20 cellular contexts compared by ENCODE assay signal in the genomic region with DNA sequence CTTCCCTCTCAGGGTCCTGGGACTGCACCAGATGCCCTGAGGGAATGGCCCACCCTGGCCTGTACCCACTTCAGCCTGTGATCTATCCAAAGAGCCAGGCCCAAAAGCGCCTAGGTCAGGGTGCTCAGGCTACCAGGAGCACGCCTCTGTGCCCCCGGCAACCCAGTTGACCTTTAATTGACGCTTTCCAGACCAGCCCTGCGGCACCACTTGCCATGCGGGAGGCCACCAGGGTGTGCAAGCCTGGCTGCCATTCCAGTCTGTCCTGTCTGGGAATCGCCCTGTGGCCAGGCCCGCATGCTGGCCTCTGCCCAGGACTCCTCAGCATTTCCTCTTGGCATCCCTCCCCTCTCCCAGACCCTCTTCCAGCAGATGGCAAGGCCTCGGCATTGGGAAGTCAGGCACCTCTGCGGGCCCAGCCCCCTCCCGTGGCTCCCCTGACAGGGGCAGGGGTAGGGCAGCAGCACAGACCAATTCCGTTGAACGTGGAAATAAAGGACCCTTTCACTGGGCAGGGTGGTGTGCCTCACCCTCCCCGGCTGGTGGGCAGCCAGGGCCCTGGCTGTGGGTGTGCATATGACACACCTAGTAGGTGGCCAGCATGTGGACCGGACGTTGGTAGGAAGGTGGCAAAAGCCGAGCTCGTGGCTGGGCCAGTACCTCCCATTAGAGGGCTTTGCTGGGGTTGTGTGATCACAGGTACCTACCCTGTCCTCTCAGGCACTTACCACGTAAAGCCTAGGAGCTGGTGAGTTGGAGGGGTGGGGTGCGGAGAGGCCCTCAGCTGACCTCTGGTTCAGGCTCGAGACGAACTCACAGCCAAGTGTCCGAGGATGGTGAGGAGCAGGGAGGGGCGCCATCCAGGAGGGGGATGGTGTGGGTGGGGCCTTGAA. TPM values are rescaled to one million over a fixed set of nuclear protein-coding genes. Genes with fewer than 3 reads are reported as not detected.
"Had no signal": no experiment of that assay in that cellular context is flagged by ENCODE, and none has a peak within 500 bp of the region (broad histone marks: within the 10 kb centered on the region; RNA-seq: fewer than 3 reads in every experiment).

No MANE protein-coding gene starts in this region.

- H3K27ac Mint-ChIP-seq: effector memory CD8-positive, alpha-beta T cell; naive B cell; nephron; stimulated activated effector memory CD8-positive, alpha-beta T cell treated with anti-CD3 and anti-CD28 coated beads, Interleukin-12 subunit alpha, Interleukin-12 subunit beta, amount 100 ng/mL, for 72 hours; stimulated activated naive CD8-positive, alpha-beta T cell treated with anti-CD3 and anti-CD28 coated beads, Interleukin-15, Interleukin-2, amounts not matched to agents 100 ng/mL and 50 ng/mL, for 24 hours had no signal

- H3K4me3 Mint-ChIP-seq: effector memory CD8-positive, alpha-beta T cell; naive B cell; nephron; stimulated activated effector memory CD8-positive, alpha-beta T cell treated with anti-CD3 and anti-CD28 coated beads, Interleukin-12 subunit alpha, Interleukin-12 subunit beta, amount 100 ng/mL, for 72 hours; stimulated activated naive CD8-positive, alpha-beta T cell treated with anti-CD3 and anti-CD28 coated beads, Interleukin-15, Interleukin-2, amounts not matched to agents 100 ng/mL and 50 ng/mL, for 24 hours had no signal

- DNase-seq: effector memory CD8-positive, alpha-beta T cell; heart right ventricle; hypothalamus; left cardiac atrium; left ventricle myocardium inferior; lower lobe of right lung; mesenchymal stem cell; naive B cell; psoas muscle; retina; right lobe of liver; stimulated activated CD4-positive, alpha-beta T cell treated with anti-CD3 and anti-CD28 coated beads, Interleukin-4, amount 100 ng/mL, for 1 hour; stimulated activated CD8-positive, alpha-beta memory T cell treated with anti-CD3 and anti-CD28 coated beads, Interleukin-4, amount 100 ng/mL, for 48 hours; testis had no signal

- ATAC-seq: effector memory CD8-positive, alpha-beta T cell; heart right ventricle; left cardiac atrium; lower lobe of right lung; psoas muscle; right lobe of liver; stimulated activated effector memory CD8-positive, alpha-beta T cell treated with anti-CD3 and anti-CD28 coated beads, Interleukin-12 subunit alpha, Interleukin-12 subunit beta, amount 100 ng/mL, for 72 hours had no signal

- H3K27ac ChIP-seq: heart right ventricle, left ventricle myocardium inferior, lower lobe of right lung, neutrophil, psoas muscle, right lobe of liver, tibial nerve had no signal

- H3K9me3 Mint-ChIP-seq: effector memory CD8-positive, alpha-beta T cell; naive B cell; nephron; stimulated activated effector memory CD8-positive, alpha-beta T cell treated with anti-CD3 and anti-CD28 coated beads, Interleukin-12 subunit alpha, Interleukin-12 subunit beta, amount 100 ng/mL, for 72 hours; stimulated activated naive CD8-positive, alpha-beta T cell treated with anti-CD3 and anti-CD28 coated beads, Interleukin-15, Interleukin-2, amounts not matched to agents 100 ng/mL and 50 ng/mL, for 24 hours had no signal

- H3K9me3 ChIP-seq: heart right ventricle, left ventricle myocardium inferior, lower lobe of right lung, neutrophil, psoas muscle, right lobe of liver, testis, tibial nerve had no signal

- H3K27me3 ChIP-seq: testis had no signal

- H3K4me3 ChIP-seq: heart right ventricle, left ventricle myocardium inferior, lower lobe of right lung, psoas muscle, right lobe of liver, testis, tibial nerve had no signal

- H3K4me1 ChIP-seq: psoas muscle had no signal

- H3K36me3 Mint-ChIP-seq: naive B cell; stimulated activated effector memory CD8-positive, alpha-beta T cell treated with anti-CD3 and anti-CD28 coated beads, Interleukin-12 subunit alpha, Interleukin-12 subunit beta, amount 100 ng/mL, for 72 hours had no signal

- H3K36me3 ChIP-seq: heart right ventricle, left ventricle myocardium inferior, lower lobe of right lung, neutrophil, right lobe of liver, tibial nerve had no signal

RNA-seq across cellular contexts. Expression of a gene that starts 3.5 kb away (rescaled TPM):
- total RNA-seq: osteoblast had no signal
